2 cellular contexts compared by ENCODE assay signal in the genomic region with DNA sequence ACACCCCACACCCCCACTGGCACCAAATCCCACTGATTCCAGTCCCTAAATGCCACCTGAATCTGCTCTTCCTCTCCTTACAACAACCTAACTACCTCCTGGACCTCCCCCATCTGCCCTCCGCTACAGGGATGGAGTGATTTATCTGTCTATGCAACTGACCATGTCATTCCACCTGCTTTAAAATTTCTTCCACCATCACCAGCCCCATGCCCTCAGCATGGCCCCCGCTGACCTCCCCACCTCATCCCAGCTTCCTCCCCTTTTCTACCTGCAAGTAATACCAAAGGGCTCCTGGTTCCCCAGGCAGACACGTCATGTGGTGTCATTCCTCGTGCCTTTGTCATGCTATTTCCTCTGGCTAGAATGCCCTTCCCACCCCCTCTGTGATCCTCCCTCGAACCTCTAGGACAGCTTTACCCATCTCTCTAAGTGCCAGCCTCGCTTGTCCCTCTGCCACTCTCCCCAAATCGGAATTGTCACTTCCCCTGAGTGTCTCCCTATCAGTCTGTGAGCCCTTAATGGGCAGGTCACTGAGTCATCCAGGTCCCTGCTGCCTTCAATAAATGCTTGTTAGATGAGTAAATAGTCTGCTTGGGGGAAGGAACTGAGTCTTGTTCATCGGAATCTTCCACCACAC.
TF ChIP-seq lines count a peak whose summit lies in the region.

No MANE protein-coding gene starts in this region.

TF ChIP-seq in A549, 52 proteins besides CTCF, POLR2A, EP300 and RAD21:
- TF ChIP-seq MYC (IDR thresholded peaks at IDR 0.05; ENCODE audit: borderline replicate concordance, low read length) (no peak), FOSL2 (IDR thresholded peaks at IDR 0.05) (0 out of 2 replicates have a peak, but pooled peaks have one; percentile 28), FOSL2 (CRISPR knock-in tag; IDR thresholded peaks at IDR 0.05) (peak; percentile 55)

TF ChIP-seq in HCT116, 20 proteins besides CTCF, POLR2A, EP300 and RAD21:
- TF ChIP-seq, protein P1, sequence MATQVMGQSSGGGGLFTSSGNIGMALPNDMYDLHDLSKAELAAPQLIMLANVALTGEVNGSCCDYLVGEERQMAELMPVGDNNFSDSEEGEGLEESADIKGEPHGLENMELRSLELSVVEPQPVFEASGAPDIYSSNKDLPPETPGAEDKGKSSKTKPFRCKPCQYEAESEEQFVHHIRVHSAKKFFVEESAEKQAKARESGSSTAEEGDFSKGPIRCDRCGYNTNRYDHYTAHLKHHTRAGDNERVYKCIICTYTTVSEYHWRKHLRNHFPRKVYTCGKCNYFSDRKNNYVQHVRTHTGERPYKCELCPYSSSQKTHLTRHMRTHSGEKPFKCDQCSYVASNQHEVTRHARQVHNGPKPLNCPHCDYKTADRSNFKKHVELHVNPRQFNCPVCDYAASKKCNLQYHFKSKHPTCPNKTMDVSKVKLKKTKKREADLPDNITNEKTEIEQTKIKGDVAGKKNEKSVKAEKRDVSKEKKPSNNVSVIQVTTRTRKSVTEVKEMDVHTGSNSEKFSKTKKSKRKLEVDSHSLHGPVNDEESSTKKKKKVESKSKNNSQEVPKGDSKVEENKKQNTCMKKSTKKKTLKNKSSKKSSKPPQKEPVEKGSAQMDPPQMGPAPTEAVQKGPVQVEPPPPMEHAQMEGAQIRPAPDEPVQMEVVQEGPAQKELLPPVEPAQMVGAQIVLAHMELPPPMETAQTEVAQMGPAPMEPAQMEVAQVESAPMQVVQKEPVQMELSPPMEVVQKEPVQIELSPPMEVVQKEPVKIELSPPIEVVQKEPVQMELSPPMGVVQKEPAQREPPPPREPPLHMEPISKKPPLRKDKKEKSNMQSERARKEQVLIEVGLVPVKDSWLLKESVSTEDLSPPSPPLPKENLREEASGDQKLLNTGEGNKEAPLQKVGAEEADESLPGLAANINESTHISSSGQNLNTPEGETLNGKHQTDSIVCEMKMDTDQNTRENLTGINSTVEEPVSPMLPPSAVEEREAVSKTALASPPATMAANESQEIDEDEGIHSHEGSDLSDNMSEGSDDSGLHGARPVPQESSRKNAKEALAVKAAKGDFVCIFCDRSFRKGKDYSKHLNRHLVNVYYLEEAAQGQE (IDR thresholded peaks at IDR 0.05; ENCODE audit: low read depth): no peak
- peak; percentile 67 for TF ChIP-seq POLR2AphosphoS5 (IDR thresholded peaks at IDR 0.05; ENCODE audit: low read depth, low read length)
- TF ChIP-seq EGR1 (IDR thresholded peaks at IDR 0.05; ENCODE audit: low read depth): no peak
